In genomic region chr10:68296833-68297232, GRCh38 we compare ENCODE assay signal across 28 cellular contexts. TPM values are rescaled to one million over a fixed set of nuclear protein-coding genes. Genes with fewer than 3 reads are reported as not detected.
DNase-seq lines count a peak whose midpoint lies in the region; ATAC-seq and TF ChIP-seq lines count a peak whose summit lies in the region.
"Had no signal": no experiment of that assay in that cellular context is flagged by ENCODE, and none has a peak within 500 bp of the region (broad histone marks: within the 10 kb centered on the region; RNA-seq: fewer than 3 reads in every experiment).

No MANE protein-coding gene starts in this region.

- peak; percentile 62 for ATAC-seq in SK-N-SH treated with all-trans-retinoic acid at 6 μM for 48 hours
- no peak for ATAC-seq in left colon
- ATAC-seq: gastroesophageal sphincter; lower lobe of right lung; stimulated activated naive CD8-positive, alpha-beta T cell treated with anti-CD3 and anti-CD28 coated beads, Interleukin-15, Interleukin-2, amounts not matched to agents 100 U/mL and 50 U/mL, for 24 hours had no signal

- no peak for TF ChIP-seq POLR2A in erythroblast (IDR thresholded peaks at IDR 0.05; ENCODE audit: low read length)

- DNase-seq in GM04503 (ENCODE audit: low read depth) (peak; percentile 22), foreskin fibroblast (peak; percentile 34 to 72), erythroblast (lab: John Stamatoyannopoulos, UW) (no peak), left colon (no peak), NCI-H1436 (lab: John Stamatoyannopoulos, UW) (no peak), NAMALWA (ENCODE audit: low spot score) (no peak)
- DNase-seq: 8988T; activated CD4-positive, alpha-beta T cell treated with anti-CD3 and anti-CD28 coated beads for 1 hour; activated CD8-positive, alpha-beta memory T cell treated with anti-CD3 and anti-CD28 coated beads for 24 hours; activated naive CD4-positive, alpha-beta T cell treated with Interleukin-2 at 50 U/mL for 16 hours; activated T-cell treated with anti-CD3 and anti-CD28 coated beads, Interleukin-2, amount 50 U/mL, for 24 hours; H7; lower lobe of right lung; MG63; NCI-H1436 treated with DMSO at 0.1 percent for 48 hours; NCI-H2171; NCI-H524 treated with DMSO at 0.1 percent for 48 hours; occipital lobe; spleen; stimulated activated CD4-positive, alpha-beta T cell treated with anti-CD3 and anti-CD28 coated beads, Interleukin-4, amount 100 ng/mL, for 1 hour; stimulated activated naive CD8-positive, alpha-beta T cell treated with anti-CD3 and anti-CD28 coated beads, Interleukin-15, Interleukin-2, amounts not matched to agents 100 U/mL and 50 U/mL, for 24 hours; T-helper 1 cell; thyroid gland had no signal

- intact Hi-C loops in left colon (cut with DNase I, micrococcal nuclease): no loop called here

- no peak for TF ChIP-seq CTCF in 22Rv1 (IDR thresholded peaks at IDR 0.05)
- no peak for TF ChIP-seq CTCF in foreskin fibroblast (IDR thresholded peaks at IDR 0.05; ENCODE audit: low read depth, low read length)

- H3K4me3 ChIP-seq in foreskin fibroblast (ENCODE audit: low read depth in 1 of 2, low read length in 2 of 2): no peak overlapping the region
- H3K4me3 ChIP-seq: cardiac muscle cell, gastroesophageal sphincter, lower lobe of right lung, MG63, spleen, thyroid gland had no signal

- peak overlapping the region; percentile 46 for H3K27ac ChIP-seq in 22Rv1
- H3K27ac ChIP-seq: C4-2B, cardiac muscle cell, gastroesophageal sphincter, lower lobe of right lung, spleen, thyroid gland had no signal

TF ChIP-seq in SK-N-SH treated with all-trans-retinoic acid at 6 μM for 48 hours, 23 proteins besides CTCF, POLR2A, EP300 and RAD21:
- no peak for TF ChIP-seq TOX (CRISPR knock-in tag; IDR thresholded peaks at IDR 0.05; ENCODE audit: borderline replicate concordance)
- TF ChIP-seq TCF4 (CRISPR knock-in tag; IDR thresholded peaks at IDR 0.05; ENCODE audit: borderline replicate concordance): peak; percentile 29; the same call in 1 of the 2 replicates
- TF ChIP-seq ZNF70 (CRISPR knock-in tag; IDR thresholded peaks at IDR 0.05): no peak
- no peak for TF ChIP-seq ZNF565 (CRISPR knock-in tag; conservative IDR thresholded peaks at IDR 0.05; ENCODE audit: low read depth)

RNA-seq across cellular contexts. Expression of gene HNRNPH3, which starts 35.0 kb away (rescaled TPM):
- total RNA-seq in left colon: 10 to 100 TPM; 79.9 to 85.2 TPM

RNA-seq across cellular contexts. Expression of gene PBLD, which starts 35.9 kb away (rescaled TPM):
- total RNA-seq in left colon: 100 to 1,000 TPM in 1 of 2 donors, 10 to 100 TPM in 1; 76.8 to 113 TPM

Comparison
In these comparisons a context has a peak if more than half of its experiments do, and no peak if none do; other contexts are left out.
1. DNase-seq: peak in GM04503 (single experiment) and foreskin fibroblast (2 of 2); none in erythroblast (0 of 2), left colon (0 of 2), NCI-H1436 (single experiment) and NAMALWA (single experiment).